ENCODE assay signal across 15 cellular contexts in genomic region chr1:14826172-14826636, GRCh38.
DNase-seq lines count a peak whose midpoint lies in the region; ATAC-seq and TF ChIP-seq lines count a peak whose summit lies in the region.
"Had no signal": no experiment of that assay in that cellular context is flagged by ENCODE, and none has a peak within 500 bp of the region (broad histone marks: within the 10 kb centered on the region; RNA-seq: fewer than 3 reads in every experiment).

No MANE protein-coding gene starts in this region.

- intact Hi-C loops in left ventricle myocardium superior (cut with micrococcal nuclease) (no loop called here), left ventricle myocardium inferior (cut with micrococcal nuclease) (no loop called here), esophagus squamous epithelium (cut with DNase I) (no loop called here)

- H3K79me2 ChIP-seq in GM23338 (replicated peaks; ENCODE audit: insufficient read depth) = no peaks in the 10 kb centered on the region

- no peak overlapping the region for H3K4me2 ChIP-seq in GM23338

- no peak overlapping the region; the same call in 1 of the 2 replicates for H3K27ac Mint-ChIP-seq in GM23338
- H3K27ac Mint-ChIP-seq: B cell, endodermal cell had no signal

- H3K9me2 ChIP-seq in GM23338 (ENCODE audit: insufficient read depth) = no peaks in the 10 kb centered on the region

- ATAC-seq in left ventricle myocardium superior = peak; percentile 49
- no peak for ATAC-seq in GM23338

- H3K9me3 Mint-ChIP-seq in GM23338 = no peaks in the 10 kb centered on the region; the same call in 2 of the 3 replicates

- TF ChIP-seq CTCF in left ventricle myocardium inferior (IDR thresholded peaks at IDR 0.05; ENCODE audit: borderline replicate concordance) (no peak), astrocyte of the spinal cord (IDR thresholded peaks at IDR 0.05; ENCODE audit: low read depth, low read length) (no peak), GM23338 (conservative IDR thresholded peaks at IDR 0.05; ENCODE audit: low read depth in 2 of 2) (0 out of 4 replicates have a peak, but pooled peaks of 1 of the 2 experiments have one; percentile 17), esophagus squamous epithelium (IDR thresholded peaks at IDR 0.05) (no peak)

- H3K4me3 Mint-ChIP-seq in GM23338 = no peak overlapping the region
- H3K4me3 Mint-ChIP-seq: B cell, endodermal cell had no signal

- no peaks in the 10 kb centered on the region for H3F3A ChIP-seq in GM23338 (replicated peaks; ENCODE audit: low read depth)

- no peaks in the 10 kb centered on the region; the same call in 2 of the 3 replicates for H3K36me3 Mint-ChIP-seq in GM23338 (ENCODE audit: low read depth)

- H3K36me3 ChIP-seq in left ventricle myocardium inferior (no peaks in the 10 kb centered on the region), GM23338 (ENCODE audit: insufficient read depth) (no peaks in the 10 kb centered on the region), esophagus squamous epithelium (no peaks in the 10 kb centered on the region)
- H3K36me3 ChIP-seq: neutrophil, suprapubic skin had no signal

- H3K4me3 ChIP-seq in left ventricle myocardium inferior (no peak overlapping the region), astrocyte of the spinal cord (ENCODE audit: low read depth, low read length) (no peak overlapping the region), GM23338 (no peak overlapping the region), esophagus squamous epithelium (no peak overlapping the region)
- H3K4me3 ChIP-seq: suprapubic skin had no signal

- in situ Hi-C loops in astrocyte of the spinal cord (cut with HindIII; ENCODE audit: low sequenced_read_pairs) = no loop called here
- in situ Hi-C loops in KBM-7 (cut with MboI; ENCODE audit: low pct_unique_long_range_greater_than_20kb, low sequenced_read_pairs) = no loop called here

- H3K27me3 Mint-ChIP-seq in GM23338 (ENCODE audit: insufficient read depth, low read depth, poor library complexity) = peaks cover 11% of the 10 kb centered on the region

- H2AFZ ChIP-seq in GM23338 = no peak overlapping the region

- no peaks in the 10 kb centered on the region for H3K4me1 ChIP-seq in left ventricle myocardium inferior
- H3K4me1 ChIP-seq in GM23338 (ENCODE audit: insufficient read depth) = no peaks in the 10 kb centered on the region; the same call in 1 of the 2 replicates
- H3K4me1 ChIP-seq in esophagus squamous epithelium = no peaks in the 10 kb centered on the region
- H3K4me1 ChIP-seq: suprapubic skin had no signal

- no peaks in the 10 kb centered on the region for H4K20me1 ChIP-seq in GM23338 (replicated peaks; ENCODE audit: insufficient read depth)

- H3K9me3 ChIP-seq in left ventricle myocardium inferior (replicated peaks) = no peaks in the 10 kb centered on the region
- H3K9me3 ChIP-seq in esophagus squamous epithelium = no peaks in the 10 kb centered on the region
- H3K9me3 ChIP-seq: neutrophil, suprapubic skin had no signal

- DNase-seq in left ventricle myocardium superior (no peak), left ventricle myocardium inferior (no peak), astrocyte of the spinal cord (ENCODE audit: low read depth, low spot score) (peak; percentile 56), left kidney (ENCODE audit: low read depth, low spot score) (peak; percentile 32), NCI-H146 treated with DMSO at 0.1 percent for 48 hours (lab: John Stamatoyannopoulos, UW; ENCODE audit: unreplicated experiment) (no peak), GM23338 (ENCODE audit: low spot score) (no peak), esophagus squamous epithelium (lab: John Stamatoyannopoulos, UW) (no peak), KBM-7 (no peak)
- DNase-seq: activated naive CD4-positive, alpha-beta T cell treated with Interleukin-2 at 50 U/mL for 16 hours; endodermal cell; NCI-H2107; SIG-M5 had no signal

- H3K27me3 ChIP-seq in left ventricle myocardium inferior (ENCODE audit: low read depth) (peaks cover 54% of the 10 kb centered on the region), GM23338 (ENCODE audit: insufficient read depth) (no peaks in the 10 kb centered on the region), esophagus squamous epithelium (no peaks in the 10 kb centered on the region)
- H3K27me3 ChIP-seq: neutrophil, suprapubic skin had no signal

- H3K27ac ChIP-seq in left ventricle myocardium inferior (replicated peaks) (no peak overlapping the region), GM23338 (ENCODE audit: low read depth) (no peak overlapping the region), esophagus squamous epithelium (peak overlapping the region in 2 of 4 donors; percentile 48 to 69)
- H3K27ac ChIP-seq: neutrophil, suprapubic skin had no signal

- no peak for TF ChIP-seq POLR2A in esophagus squamous epithelium (IDR thresholded peaks at IDR 0.05)

- H3K4me1 Mint-ChIP-seq in GM23338 = peaks cover 9% of the 10 kb centered on the region; the same call in 2 of the 3 replicates
- H3K4me1 Mint-ChIP-seq: B cell had no signal

- 51 to 77% methylated on average over 13 of the region's 13 CpGs for WGBS in esophagus squamous epithelium, 2 donors

TF ChIP-seq in GM23338, 12 proteins besides CTCF, POLR2A, EP300 and RAD21 (continues in another document):
- TF ChIP-seq JUNB (IDR thresholded peaks at IDR 0.05; ENCODE audit: unreplicated experiment) (no peak), NANOG (IDR thresholded peaks at IDR 0.05; ENCODE audit: borderline replicate concordance) (no peak), STAT1 (IDR thresholded peaks at IDR 0.05; ENCODE audit: unreplicated experiment) (no peak), ZNF331 (CRISPR knock-in tag; IDR thresholded peaks at IDR 0.05; ENCODE audit: low read depth) (no peak), EZH2phosphoT487 (IDR thresholded peaks at IDR 0.05; ENCODE audit: unreplicated experiment) (no peak), POLR2AphosphoS5 (IDR thresholded peaks at IDR 0.05; ENCODE audit: low read depth) (no peak), CREB1 (CRISPR knock-in tag; IDR thresholded peaks at IDR 0.05; ENCODE audit: low read depth) (no peak), ZNF462 (CRISPR knock-in tag; IDR thresholded peaks at IDR 0.05) (no peak), EZH2 (IDR thresholded peaks at IDR 0.05; ENCODE audit: low read depth, unreplicated experiment) (no peak)

Comparison
In these comparisons a context has a peak if more than half of its experiments do, and no peak if none do; other contexts are left out.
1. DNase-seq: peak in astrocyte of the spinal cord (single experiment) and left kidney (single experiment); none in left ventricle myocardium superior (single experiment), left ventricle myocardium inferior (single experiment), NCI-H146 treated with DMSO at 0.1 percent for 48 hours (single experiment), GM23338 (single experiment), esophagus squamous epithelium (single experiment) and KBM-7 (single experiment).